Comparison of ENCODE assay signal across 8 cellular contexts in genomic region chr3:87088984-87089841, GRCh38.
A peak's percentile ranks its signal among the peaks of the same experiment; 100 is the strongest.
DNase-seq lines count a peak whose midpoint lies in the region; TF ChIP-seq lines count a peak whose summit lies in the region.

No MANE protein-coding gene starts in this region.

- peaks cover 20% of the 10 kb centered on the region for H3K4me1 Mint-ChIP-seq in activated CD4-positive, alpha-beta T cell treated with anti-CD3 and anti-CD28 coated beads, Interleukin-2, amount 10 ng/mL, durations not matched to agents 24 days and 14 days

- DNase-seq in activated CD4-positive, alpha-beta T cell treated with anti-CD3 and anti-CD28 coated beads, Interleukin-2, amount 10 ng/mL, durations not matched to agents 24 days and 14 days: peak; percentile 75
- DNase-seq in activated CD4-positive, alpha-beta T cell treated with anti-CD3 and anti-CD28 coated beads for 4 hours: no peak
- DNase-seq in HFF-Myc (ENCODE audit: extremely low read depth, low read depth) (peak; percentile 41), NCI-H2107 treated with DMSO at 0.1 percent for 48 hours (lab: John Stamatoyannopoulos, UW; ENCODE audit: unreplicated experiment) (peak; percentile 91), ascending aorta (ENCODE audit: low spot score in 2 of 2) (peak; percentile 11 to 88), hippocampal formation (lab: John Stamatoyannopoulos, UW) (peak; percentile 79 to 87), Karpas-422 (no peak)

- no peaks in the 10 kb centered on the region for H3K27me3 ChIP-seq in ascending aorta
- no peaks in the 10 kb centered on the region for H3K27me3 ChIP-seq in Karpas-422 (ENCODE audit: low read length)

- H3K9me3 ChIP-seq in ascending aorta (no peaks in the 10 kb centered on the region), Karpas-422 (ENCODE audit: low read length) (no peaks in the 10 kb centered on the region)

- peaks cover 5% of the 10 kb centered on the region for H3K9me3 Mint-ChIP-seq in activated CD4-positive, alpha-beta T cell treated with anti-CD3 and anti-CD28 coated beads, Interleukin-2, amount 10 ng/mL, durations not matched to agents 24 days and 14 days

- H3K36me3 ChIP-seq in ascending aorta: no peaks in the 10 kb centered on the region
- H3K36me3 ChIP-seq in Karpas-422 (ENCODE audit: insufficient read depth, low read length): no peaks in the 10 kb centered on the region

- no peak overlapping the region for H3K4me2 ChIP-seq in Karpas-422 (ENCODE audit: low read depth, low read length, poor library complexity, severe bottlenecking)

- peaks cover 0 to 8% of the 10 kb centered on the region in 2 donors for H3K4me1 ChIP-seq in ascending aorta
- H3K4me1 ChIP-seq in Karpas-422 (ENCODE audit: low read length): no peaks in the 10 kb centered on the region

- no peaks in the 10 kb centered on the region for H3K36me3 Mint-ChIP-seq in activated CD4-positive, alpha-beta T cell treated with anti-CD3 and anti-CD28 coated beads, Interleukin-2, amount 10 ng/mL, durations not matched to agents 24 days and 14 days (ENCODE audit: low read depth)

- no peak overlapping the region for H3K9ac ChIP-seq in Karpas-422 (ENCODE audit: low read length)

- H3K27ac Mint-ChIP-seq in activated CD4-positive, alpha-beta T cell treated with anti-CD3 and anti-CD28 coated beads, Interleukin-2, amount 10 ng/mL, durations not matched to agents 24 days and 14 days: peak overlapping the region; percentile 69

- H3K79me2 ChIP-seq in Karpas-422 (ENCODE audit: low read length): no peaks in the 10 kb centered on the region

- no peaks in the 10 kb centered on the region for H4K20me1 ChIP-seq in Karpas-422 (ENCODE audit: insufficient read depth, low read depth, low read length)

- peaks cover 3% of the 10 kb centered on the region for H3K27me3 Mint-ChIP-seq in activated CD4-positive, alpha-beta T cell treated with anti-CD3 and anti-CD28 coated beads, Interleukin-2, amount 10 ng/mL, durations not matched to agents 24 days and 14 days

- peak overlapping the region; percentile 94 to 97 for H3K27ac ChIP-seq in ascending aorta
- H3K27ac ChIP-seq in skin epidermis: peak overlapping the region; percentile 44 to 92 (median 86)
- no peak overlapping the region for H3K27ac ChIP-seq in Karpas-422 (ENCODE audit: low read length)

- H3K4me3 ChIP-seq in HFF-Myc (replicated peaks; ENCODE audit: low read depth, low read length) (peak overlapping the region; percentile 52), ascending aorta (peak overlapping the region; percentile 69 to 77), skin epidermis (peak overlapping the region; percentile 35 to 60 (median 41)), Karpas-422 (ENCODE audit: low read length) (no peak overlapping the region)

- no peak for TF ChIP-seq CTCF in HFF-Myc (IDR thresholded peaks at IDR 0.05; ENCODE audit: low read depth, low read length, missing control alignments)
- TF ChIP-seq CTCF in ascending aorta (IDR thresholded peaks at IDR 0.05): no peak

- no peak overlapping the region for H2AFZ ChIP-seq in Karpas-422 (ENCODE audit: low read length)

- H3K4me3 Mint-ChIP-seq in activated CD4-positive, alpha-beta T cell treated with anti-CD3 and anti-CD28 coated beads, Interleukin-2, amount 10 ng/mL, durations not matched to agents 24 days and 14 days: peak overlapping the region; percentile 85

- H3K9me2 ChIP-seq in Karpas-422 (replicated peaks; ENCODE audit: insufficient read depth, low read length): no peaks in the 10 kb centered on the region

- intact Hi-C loops in activated CD4-positive, alpha-beta T cell treated with anti-CD3 and anti-CD28 coated beads, Interleukin-2, amount 10 ng/mL, durations not matched to agents 24 days and 14 days (cut with micrococcal nuclease): no loop called here
- intact Hi-C loops in ascending aorta (cut with DNase I): loop anchor here (2.0 to 5.0 kb wide), 2 partner anchors 98 to 138 kb away; partner anchors contain the start of genes CHMP2B and VGLL3

Comparison
In these comparisons a context has a peak if more than half of its experiments do, and no peak if none do; other contexts are left out.
1. DNase-seq: peak in activated CD4-positive, alpha-beta T cell treated with anti-CD3 and anti-CD28 coated beads, Interleukin-2, amount 10 ng/mL, durations not matched to agents 24 days and 14 days (single experiment), HFF-Myc (single experiment), NCI-H2107 treated with DMSO at 0.1 percent for 48 hours (single experiment), ascending aorta (2 of 2) and hippocampal formation (2 of 2); none in activated CD4-positive, alpha-beta T cell treated with anti-CD3 and anti-CD28 coated beads for 4 hours (0 of 2) and Karpas-422 (single experiment).